20 cellular contexts compared by ENCODE assay signal in genomic region chr14:59529189-59529588, GRCh38. TPM values are rescaled to one million over a fixed set of nuclear protein-coding genes. Genes with fewer than 3 reads are reported as not detected.
DNase-seq lines count a peak whose midpoint lies in the region; ATAC-seq and TF ChIP-seq lines count a peak whose summit lies in the region.
"Had no signal": no experiment of that assay in that cellular context is flagged by ENCODE, and none has a peak within 500 bp of the region (broad histone marks: within the 10 kb centered on the region; RNA-seq: fewer than 3 reads in every experiment).

No MANE protein-coding gene starts in this region.

- H3K4me3 ChIP-seq in BE2C (ENCODE audit: low read depth, low read length) = no peak overlapping the region
- H3K4me3 ChIP-seq: A549, GM23248, MG63 had no signal

- no peak for TF ChIP-seq CTCF in BE2C (IDR thresholded peaks at IDR 0.05; ENCODE audit: low read depth, low read length)

- no peaks in the 10 kb centered on the region; the same call in 1 of the 2 replicates for H3K27me3 ChIP-seq in BE2C
- H3K27me3 ChIP-seq: MG63 had no signal

- ATAC-seq in GM18870 (IDR thresholded peaks at IDR 0.05; ENCODE audit: unreplicated experiment) = no peak
- ATAC-seq: A549, SK-N-SH treated with all-trans-retinoic acid at 6 μM for 48 hours had no signal

- H3K9me3 ChIP-seq in BE2C = no peaks in the 10 kb centered on the region

- peak; percentile 78 for DNase-seq in DMS 273 treated with DMSO at 0.1 percent for 48 hours (lab: John Stamatoyannopoulos, UW)
- peak; percentile 31 for DNase-seq in LHCN-M2 (ENCODE audit: low read depth)
- DNase-seq in NCI-H69 (lab: John Stamatoyannopoulos, UW) = peak; percentile 91
- DNase-seq in cerebellum (ENCODE audit: low spot score) = peak; percentile 71
- no peak for DNase-seq in dedifferentiated amniotic fluid mesenchymal stem cell (ENCODE audit: extremely low spot score)
- DNase-seq in BE2C = no peak
- no peak for DNase-seq in HUDEP-2 (lab: John Stamatoyannopoulos, UW; ENCODE audit: unreplicated experiment in 76 of 76)
- DNase-seq: COR-L47, DMS53, GM23248, KBM-7, MG63, NCI-H1105, NCI-H1930, NCI-H526 treated with DMSO at 0.1 percent for 48 hours, SHP77 had no signal

- H3K4me1 ChIP-seq in BE2C = no peaks in the 10 kb centered on the region
- H3K4me1 ChIP-seq: A549 had no signal

- H3K36me3 ChIP-seq in BE2C = no peaks in the 10 kb centered on the region
- H3K36me3 ChIP-seq: MG63 had no signal

RNA-seq across cellular contexts. Expression of gene JKAMP, which starts 44.9 kb away (rescaled TPM):
- 120 and 141 TPM in 2 replicates for total RNA-seq in LHCN-M2 (2014; rRNA removed)
- 45.2 TPM for polyA plus RNA-seq in LHCN-M2 (2012)
- total RNA-seq in cerebellum = 95.1 TPM
- 63.6 TPM for polyA plus RNA-seq in BE2C (2012; ENCODE audit: insufficient read depth, insufficient read length, low read depth)

RNA-seq across cellular contexts. Expression of gene L3HYPDH, which starts 45.0 kb away (rescaled TPM):
- total RNA-seq in LHCN-M2 (2014; rRNA removed) (39.6 and 41.6 TPM in 2 replicates), cerebellum (46.5 TPM)
- polyA plus RNA-seq in LHCN-M2 (2012) = 16.0 TPM
- polyA plus RNA-seq in BE2C (2012; ENCODE audit: insufficient read depth, insufficient read length, low read depth) = 6.9 TPM

RNA-seq across cellular contexts. Expression of gene CCDC175, which starts 47.4 kb away (rescaled TPM):
- not detected in 2 replicates for total RNA-seq in LHCN-M2 (2014; rRNA removed)
- polyA plus RNA-seq in LHCN-M2 (2012) = not detected
- total RNA-seq in cerebellum = 14.2 TPM
- 2.0 TPM for polyA plus RNA-seq in BE2C (2012; ENCODE audit: insufficient read depth, insufficient read length, low read depth)
- total RNA-seq: GM23248 had no signal
- polyA plus RNA-seq: A549, CD14-positive monocyte, GM23248 had no signal

Comparison
In these comparisons a context has a peak if more than half of its experiments do, and no peak if none do; other contexts are left out.
1. DNase-seq: peak in DMS 273 treated with DMSO at 0.1 percent for 48 hours (single experiment), LHCN-M2 (single experiment), NCI-H69 (single experiment) and cerebellum (single experiment); none in dedifferentiated amniotic fluid mesenchymal stem cell (single experiment), BE2C (single experiment) and HUDEP-2 (0 of 76).
2. RNA of gene CCDC175, which starts 47.4 kb away (total RNA-seq): 14.2 TPM in cerebellum (single experiment); not detected in LHCN-M2; every median in the first group is over 10 times any median in the second.